ENCODE assay signal across 26 cellular contexts in genomic region chr2:102674836-102675235, GRCh38. TPM values are rescaled to one million over a fixed set of nuclear protein-coding genes. Genes with fewer than 3 reads are reported as not detected.
"Had no signal": no experiment of that assay in that cellular context is flagged by ENCODE, and none has a peak within 500 bp of the region (broad histone marks: within the 10 kb centered on the region; RNA-seq: fewer than 3 reads in every experiment).

No MANE protein-coding gene starts in this region.

- H2AFZ ChIP-seq: neural progenitor cell had no signal

- H3K27ac ChIP-seq: lower lobe of right lung, neural progenitor cell, ovary, right atrium auricular region, right lobe of liver, tibial nerve, uterus had no signal

- H3K4me2 ChIP-seq: neural progenitor cell, smooth muscle cell had no signal

- H3K36me3 ChIP-seq: lower lobe of right lung, neural progenitor cell, ovary, right atrium auricular region, right lobe of liver, tibial nerve, uterus had no signal

- H3K9ac ChIP-seq: neural progenitor cell had no signal

- H3K27me3 ChIP-seq: neural progenitor cell, ovary, right atrium auricular region, right lobe of liver, tibial nerve, uterus had no signal

- H3K4me3 ChIP-seq: lower lobe of right lung, neural progenitor cell, ovary, right atrium auricular region, right lobe of liver, smooth muscle cell, tibial nerve, uterus had no signal

- DNase-seq: hypothalamus; islet precursor cell; left ventricle myocardium superior; lower lobe of right lung; mammary epithelial cell; mesenchymal stem cell; naive B cell; natural killer cell; nephron progenitor cell; ovary; right lobe of liver; stimulated activated CD4-positive, alpha-beta T cell treated with anti-CD3 and anti-CD28 coated beads, Interleukin-1b, Interleukin-23, amount 100 ng/mL, for 48 hours; stimulated activated CD4-positive, alpha-beta T cell treated with anti-CD3 and anti-CD28 coated beads, Interleukin-2, amount 100 ng/mL, for 48 hours; stimulated activated CD4-positive, alpha-beta T cell treated with anti-CD3 and anti-CD28 coated beads, Interleukin-4, amount 100 ng/mL, for 4 hours; stimulated activated CD8-positive, alpha-beta memory T cell treated with anti-CD3 and anti-CD28 coated beads, Interleukin-4, amount 100 ng/mL, for 48 hours; stimulated activated naive CD4-positive, alpha-beta T cell treated with Interleukin-2 at 50 U/mL for 16 hours; stimulated activated naive CD8-positive, alpha-beta T cell treated with anti-CD3 and anti-CD28 coated beads, Interleukin-15, amount 100 ng/mL, for 72 hours; substantia nigra; uterus had no signal

- ATAC-seq: left ventricle myocardium superior; lower lobe of right lung; natural killer cell; right lobe of liver; stimulated activated memory B cell treated with anti-CD40 and anti-IgM and Interleukin-4, amounts not matched to agents 10 μg/mL and 1 μg/mL and 100 μg/mL, for 72 hours; stimulated activated naive CD8-positive, alpha-beta T cell treated with anti-CD3 and anti-CD28 coated beads, Interleukin-15, amount 100 ng/mL, for 72 hours had no signal

- H3K9me3 ChIP-seq: lower lobe of right lung, ovary, right atrium auricular region, right lobe of liver, tibial nerve, uterus had no signal

- H3K4me1 ChIP-seq: lower lobe of right lung, neural progenitor cell, right atrium auricular region, right lobe of liver, tibial nerve, uterus had no signal

RNA-seq across cellular contexts. Expression of gene SLC9A2, which starts 55.5 kb away (rescaled TPM):
- total RNA-seq: mononuclear cell, natural killer cell, pulmonary artery endothelial cell, smooth muscle cell had no signal
- polyA plus RNA-seq: ovary, smooth muscle cell had no signal
